ENCODE assay signal across 20 cellular contexts in the genomic region with DNA sequence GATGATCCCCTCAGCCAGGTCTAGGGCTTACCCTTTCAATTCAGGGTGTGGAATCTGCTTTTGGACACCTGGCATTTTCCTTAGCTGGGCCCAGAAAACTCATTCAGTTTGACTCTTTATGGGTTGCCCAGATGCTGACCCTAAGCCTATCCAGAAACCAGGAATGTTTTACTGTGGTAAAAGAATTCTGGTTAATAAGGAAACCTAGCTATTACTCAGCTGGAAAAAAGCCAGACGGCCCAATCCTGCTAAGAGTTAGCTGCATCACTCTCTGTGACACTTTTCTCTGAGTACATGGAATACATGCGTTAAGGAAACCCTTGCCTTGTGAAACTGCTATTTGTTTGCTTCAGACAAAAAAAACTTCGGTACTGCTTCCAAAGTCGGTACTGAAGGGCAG. TPM values are rescaled to one million over a fixed set of nuclear protein-coding genes. Genes with fewer than 3 reads are reported as not detected.
A peak's percentile ranks its signal among the peaks of the same experiment; 100 is the strongest.
DNase-seq lines count a peak whose midpoint lies in the region; ATAC-seq and TF ChIP-seq lines count a peak whose summit lies in the region.
"Had no signal": no experiment of that assay in that cellular context is flagged by ENCODE, and none has a peak within 500 bp of the region (broad histone marks: within the 10 kb centered on the region; RNA-seq: fewer than 3 reads in every experiment).

No MANE protein-coding gene starts in this region.

- H3K4me2 ChIP-seq in mammary epithelial cell (ENCODE audit: insufficient read depth, low read depth, low read length) = no peak overlapping the region

- no peaks in the 10 kb centered on the region for H3K79me2 ChIP-seq in mammary epithelial cell (ENCODE audit: insufficient read depth, low read length)

- no peak overlapping the region for H2AFZ ChIP-seq in mammary epithelial cell (ENCODE audit: low read depth, low read length)

- ATAC-seq in HG03521 (IDR thresholded peaks at IDR 0.05; ENCODE audit: unreplicated experiment) (no peak), left lobe of liver (no peak)
- ATAC-seq: activated CD8-positive, alpha-beta T cell treated with anti-CD3 and anti-CD28 coated beads for 36 hours; activated T-cell treated with anti-CD3 and anti-CD28 coated beads, Interleukin-2, amount 50 U/mL, for 72 hours; Panc1; right cardiac atrium had no signal

- 73% methylated on average over 4 of the region's 4 CpGs for WGBS in mammary epithelial cell (ENCODE audit: low coverage, missing lambda C conversion rate)

- H3K27ac ChIP-seq in mammary epithelial cell (ENCODE audit: insufficient read depth, low read depth, low read length) = no peak overlapping the region
- H3K27ac ChIP-seq in caudate nucleus (ENCODE audit: low read depth, low read length) = no peak overlapping the region

- H3K27me3 ChIP-seq in mammary epithelial cell (ENCODE audit: insufficient read depth, low read length) = peaks cover 2% of the 10 kb centered on the region

- H3K9ac ChIP-seq in mammary epithelial cell (ENCODE audit: insufficient read depth, low read length) = no peak overlapping the region

- dilution Hi-C loops in mammary epithelial cell (cut with HindIII; ENCODE audit: low sequenced_read_pairs) = no loop called here

- intact Hi-C loops in mammary epithelial cell (cut with micrococcal nuclease) = no loop called here

- in situ Hi-C loops in mammary epithelial cell (cut with MboI; ENCODE audit: low sequenced_read_pairs in 2 of 2) = no loop called here

- no peaks in the 10 kb centered on the region for H3K4me1 ChIP-seq in mammary epithelial cell (ENCODE audit: insufficient read depth, low read length)

- no peaks in the 10 kb centered on the region for H3K36me3 ChIP-seq in mammary epithelial cell (ENCODE audit: insufficient read depth, low read length)
- H3K36me3 ChIP-seq: HAP-1 had no signal

- DNase-seq in AG10803 (ENCODE audit: low read depth) (peak; percentile 62), LoVo (ENCODE audit: low spot score) (peak; percentile 6), mammary epithelial cell (peak; percentile 6), kidney tubule cell (ENCODE audit: low spot score) (peak; percentile 65), caudate nucleus (lab: John Stamatoyannopoulos, UW) (no peak), DMS79 (lab: John Stamatoyannopoulos, UW) (no peak), left lobe of liver (ENCODE audit: low spot score) (no peak)
- DNase-seq: activated CD8-positive, alpha-beta T cell treated with anti-CD3 and anti-CD28 coated beads for 36 hours; activated naive CD8-positive, alpha-beta T cell treated with anti-CD3 and anti-CD28 coated beads for 36 hours; activated T-cell treated with anti-CD3 and anti-CD28 coated beads, Interleukin-2, amount 50 U/mL, for 72 hours; cerebellar nuclear complex; COR-L47; endodermal cell; mesendoderm; NCI-H774; right cardiac atrium; stimulated activated CD4-positive, alpha-beta T cell treated with anti-CD3 and anti-CD28 coated beads, Interleukin-2, amount 100 ng/mL, for 24 hours had no signal

- H4K20me1 ChIP-seq in mammary epithelial cell (ENCODE audit: insufficient read depth, low read length) = no peaks in the 10 kb centered on the region

- CTCF ChIA-PET in mammary epithelial cell (lab: Charles Lee; ENCODE audit: low non-redundant PET) = no interaction called here

- H3K4me3 ChIP-seq in AG10803 (ENCODE audit: low read length) (no peak overlapping the region), mammary epithelial cell (replicated peaks in 1 of 3; ENCODE audit: insufficient read depth in 1 of 3, low read depth in 2 of 3, low read length in 3 of 3) (no peak overlapping the region)
- H3K4me3 ChIP-seq: HAP-1 had no signal

- no TSS peak for BruUV-seq in mammary epithelial cell (replicated peaks; lab: Mats Ljungman, UMichigan)

- TF ChIP-seq CTCF in AG10803 (conservative IDR thresholded peaks at IDR 0.05; ENCODE audit: low read length) (no peak), mammary epithelial cell (conservative IDR thresholded peaks at IDR 0.05 in 1 of 2, IDR thresholded peaks at IDR 0.05 in 1 of 2; ENCODE audit: extremely low read depth in 1 of 2, insufficient read depth in 1 of 2, low read depth in 1 of 2, low read length in 2 of 2) (no peak)

- no peaks in the 10 kb centered on the region for H3K9me3 ChIP-seq in mammary epithelial cell (replicated peaks; ENCODE audit: insufficient read depth, low read length)
- H3K9me3 ChIP-seq: HAP-1 had no signal

RNA-seq across cellular contexts. Expression of gene ING2, which starts 28.0 kb away (rescaled TPM):
- total RNA-seq in mammary epithelial cell (10 to 100 TPM in 1 of 2 donors, 1 to 10 TPM in 1; 4.8 to 16.6 TPM), left lobe of liver (5.0 TPM)
- 8.6 TPM for polyA plus RNA-seq in mammary epithelial cell
- 7.9 TPM for polyA minus RNA-seq in mammary epithelial cell

Comparison
In these comparisons a context has a peak if more than half of its experiments do, and no peak if none do; other contexts are left out.
1. DNase-seq: peak in AG10803 (single experiment), LoVo (single experiment), mammary epithelial cell (single experiment) and kidney tubule cell (single experiment); none in caudate nucleus (0 of 61), DMS79 (single experiment) and left lobe of liver (single experiment).